ENCODE assay signal across 25 cellular contexts in the genomic region with DNA sequence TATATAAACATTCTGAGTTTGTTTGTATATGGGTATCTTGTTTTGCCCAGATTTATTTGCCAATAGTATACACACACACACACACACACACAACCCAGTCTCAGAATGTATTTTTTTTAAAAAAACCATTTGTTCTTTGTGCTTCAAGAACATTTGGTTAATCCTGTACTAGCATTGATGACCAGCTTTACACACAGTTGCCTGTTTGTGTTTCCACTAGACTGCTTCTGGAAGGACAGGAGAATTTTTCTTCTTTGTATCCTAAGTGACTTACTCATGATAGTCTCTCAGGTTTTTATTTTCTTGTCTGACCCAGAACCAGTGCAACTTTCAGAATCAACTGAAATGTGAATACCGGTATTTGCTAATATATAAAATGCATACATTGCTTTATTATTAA.
"Had no signal": no experiment of that assay in that cellular context is flagged by ENCODE, and none has a peak within 500 bp of the region (broad histone marks: within the 10 kb centered on the region; RNA-seq: fewer than 3 reads in every experiment).

No MANE protein-coding gene starts in this region.

- H3K4me1 ChIP-seq: upper lobe of right lung had no signal

- H3K4me3 Mint-ChIP-seq: activated T-cell treated with anti-CD3 and anti-CD28 coated beads, Interleukin-2, amount 50 U/mL, for 72 hours; central memory CD8-positive, alpha-beta T cell; natural killer cell treated with Interleukin-12 subunit alpha and Interleukin-12 subunit beta and Interleukin-15 and Interleukin-18, amount 100 ng/mL, for 72 hours; stimulated activated memory B cell treated with anti-CD40 and anti-IgM and Interleukin-4, amounts not matched to agents 10 μg/mL and 1 μg/mL and 100 μg/mL, for 72 hours; stimulated activated naive CD8-positive, alpha-beta T cell treated with anti-CD3 and anti-CD28 coated beads, Interleukin-15, amount 100 ng/mL, for 72 hours; T-helper 2 cell treated with Interferon-gamma antibody and Interleukin-4, amounts not matched to agents 5 μg/mL and 100 μg/mL, for 36 hours had no signal

- FAIRE-seq: bronchial epithelial cell had no signal

- H3K9me3 ChIP-seq: mucosa of descending colon, upper lobe of right lung had no signal

- DNase-seq: activated CD4-positive, alpha-beta T cell treated with anti-CD3 and anti-CD28 coated beads for 4 hours; activated CD4-positive, alpha-beta T cell treated with anti-CD3 and anti-CD28 coated beads, Interleukin-2, amount 50 U/mL, for 4 hours; activated naive CD4-positive, alpha-beta T cell; activated T-cell treated with anti-CD3 and anti-CD28 coated beads for 4 hours; activated T-cell treated with anti-CD3 and anti-CD28 coated beads, Interleukin-2, amount 50 U/mL, for 72 hours; effector CD8-positive, alpha-beta T cell; mucosa of descending colon; posterior cingulate gyrus; stimulated activated CD4-positive, alpha-beta T cell treated with anti-CD3 and anti-CD28 coated beads, Interleukin-4, amount 100 ng/mL, for 4 hours; stimulated activated CD8-positive, alpha-beta memory T cell treated with anti-CD3 and anti-CD28 coated beads, Interleukin-4, amount 100 ng/mL, for 48 hours; stimulated activated naive CD8-positive, alpha-beta T cell treated with anti-CD3 and anti-CD28 coated beads, Interleukin-15, amount 100 ng/mL, for 72 hours; substantia nigra; T-helper 1 cell; upper lobe of right lung had no signal

- ATAC-seq: activated naive CD4-positive, alpha-beta T cell treated with anti-CD3 and anti-CD28 coated beads, Interleukin-2, amount 50 U/mL, for 72 hours; activated T-cell treated with anti-CD3 and anti-CD28 coated beads, Interleukin-2, amount 50 U/mL, for 72 hours; left lobe of liver; mucosa of descending colon; natural killer cell treated with Interleukin-12 subunit alpha and Interleukin-12 subunit beta and Interleukin-15 and Interleukin-18, amount 100 ng/mL, for 72 hours; sciatic nerve; stimulated activated memory B cell treated with anti-CD40 and anti-IgM and Interleukin-4, amounts not matched to agents 10 μg/mL and 1 μg/mL and 100 μg/mL, for 72 hours; stimulated activated naive CD8-positive, alpha-beta T cell treated with anti-CD3 and anti-CD28 coated beads, Interleukin-15, amount 100 ng/mL, for 72 hours; upper lobe of right lung had no signal

- H3K4me3 ChIP-seq: lung, mucosa of descending colon, skin epidermis, upper lobe of right lung had no signal

- H3K27me3 ChIP-seq: upper lobe of right lung had no signal

- H3K27ac ChIP-seq: epithelial cell of prostate, skin epidermis, upper lobe of right lung had no signal

- H3K27me3 Mint-ChIP-seq: central memory CD8-positive, alpha-beta T cell; natural killer cell treated with Interleukin-12 subunit alpha and Interleukin-12 subunit beta and Interleukin-15 and Interleukin-18, amount 100 ng/mL, for 72 hours; stimulated activated memory B cell treated with anti-CD40 and anti-IgM and Interleukin-4, amounts not matched to agents 10 μg/mL and 1 μg/mL and 100 μg/mL, for 72 hours; stimulated activated naive CD8-positive, alpha-beta T cell treated with anti-CD3 and anti-CD28 coated beads, Interleukin-15, amount 100 ng/mL, for 72 hours had no signal

- H3K4me1 Mint-ChIP-seq: central memory CD8-positive, alpha-beta T cell; stimulated activated memory B cell treated with anti-CD40 and anti-IgM and Interleukin-4, amounts not matched to agents 10 μg/mL and 1 μg/mL and 100 μg/mL, for 72 hours; stimulated activated naive CD8-positive, alpha-beta T cell treated with anti-CD3 and anti-CD28 coated beads, Interleukin-15, amount 100 ng/mL, for 72 hours had no signal

- H3K9me3 Mint-ChIP-seq: activated naive CD4-positive, alpha-beta T cell treated with anti-CD3 and anti-CD28 coated beads, Interleukin-2, amount 50 U/mL, for 72 hours; activated T-cell treated with anti-CD3 and anti-CD28 coated beads, Interleukin-2, amount 50 U/mL, for 72 hours; central memory CD8-positive, alpha-beta T cell; natural killer cell treated with Interleukin-12 subunit alpha and Interleukin-12 subunit beta and Interleukin-15 and Interleukin-18, amount 100 ng/mL, for 72 hours; stimulated activated memory B cell treated with anti-CD40 and anti-IgM and Interleukin-4, amounts not matched to agents 10 μg/mL and 1 μg/mL and 100 μg/mL, for 72 hours; stimulated activated naive CD8-positive, alpha-beta T cell treated with anti-CD3 and anti-CD28 coated beads, Interleukin-15, amount 100 ng/mL, for 72 hours; T-helper 2 cell treated with Interferon-gamma antibody and Interleukin-4, amounts not matched to agents 5 μg/mL and 100 μg/mL, for 36 hours had no signal

- H3K27ac Mint-ChIP-seq: activated naive CD4-positive, alpha-beta T cell treated with anti-CD3 and anti-CD28 coated beads, Interleukin-2, amount 50 U/mL, for 72 hours; activated T-cell treated with anti-CD3 and anti-CD28 coated beads, Interleukin-2, amount 50 U/mL, for 72 hours; natural killer cell treated with Interleukin-12 subunit alpha and Interleukin-12 subunit beta and Interleukin-15 and Interleukin-18, amount 100 ng/mL, for 72 hours; stimulated activated memory B cell treated with anti-CD40 and anti-IgM and Interleukin-4, amounts not matched to agents 10 μg/mL and 1 μg/mL and 100 μg/mL, for 72 hours; stimulated activated naive CD8-positive, alpha-beta T cell treated with anti-CD3 and anti-CD28 coated beads, Interleukin-15, amount 100 ng/mL, for 72 hours; T-helper 2 cell treated with Interferon-gamma antibody and Interleukin-4, amounts not matched to agents 5 μg/mL and 100 μg/mL, for 36 hours had no signal
